ENCODE assay signal across 10 cellular contexts in the genomic region with DNA sequence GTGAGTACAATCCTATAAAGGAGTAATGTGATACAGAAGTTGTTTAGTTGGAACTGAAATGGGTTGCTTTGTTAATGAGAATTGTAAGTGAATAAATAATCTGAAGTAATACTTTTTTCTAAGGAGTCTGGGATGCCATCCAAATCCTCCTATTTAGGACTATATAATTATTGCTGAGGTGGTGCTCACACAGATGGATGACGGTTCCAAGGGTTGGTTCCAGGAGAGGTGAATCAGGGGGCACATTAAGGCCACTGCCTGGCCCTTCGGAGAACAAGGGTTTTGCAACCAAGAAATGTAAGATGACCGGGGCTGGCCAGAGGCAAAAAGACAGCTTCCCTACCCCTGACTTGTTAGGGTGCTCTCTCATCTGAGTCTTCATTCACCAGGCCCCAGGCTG.
DNase-seq lines count a peak whose midpoint lies in the region; ATAC-seq and TF ChIP-seq lines count a peak whose summit lies in the region.
"Had no signal": no experiment of that assay in that cellular context is flagged by ENCODE, and none has a peak within 500 bp of the region (broad histone marks: within the 10 kb centered on the region; RNA-seq: fewer than 3 reads in every experiment).

No MANE protein-coding gene starts in this region.

- no peak overlapping the region for H3K4me3 Mint-ChIP-seq in naive thymus-derived CD4-positive, alpha-beta T cell
- H3K4me3 Mint-ChIP-seq in neural progenitor cell = no peak overlapping the region
- H3K4me3 Mint-ChIP-seq: endodermal cell had no signal

- H3K4me3 ChIP-seq in cardiac fibroblast (replicated peaks in 1 of 2; ENCODE audit: low read depth in 2 of 2, low read length in 2 of 2) (no peak overlapping the region), neural progenitor cell (no peak overlapping the region), tibial nerve (no peak overlapping the region)
- H3K4me3 ChIP-seq in naive thymus-derived CD4-positive, alpha-beta T cell (ENCODE audit: low read length) = no peak overlapping the region

- no peak for TF ChIP-seq EP300 in tibial nerve (IDR thresholded peaks at IDR 0.05)

- H3K36me3 ChIP-seq in naive thymus-derived CD4-positive, alpha-beta T cell (ENCODE audit: control insufficient read depth in 2 of 3, insufficient read depth in 3 of 3, low read length in 3 of 3) = no peaks in the 10 kb centered on the region
- H3K36me3 ChIP-seq in neural progenitor cell (no peaks in the 10 kb centered on the region), tibial nerve (no peaks in the 10 kb centered on the region)

- no peaks in the 10 kb centered on the region for H3K9me3 Mint-ChIP-seq in naive thymus-derived CD4-positive, alpha-beta T cell
- no peaks in the 10 kb centered on the region for H3K9me3 Mint-ChIP-seq in neural progenitor cell
- H3K9me3 Mint-ChIP-seq: endodermal cell had no signal

- POLR2A ChIA-PET in naive thymus-derived CD4-positive, alpha-beta T cell (lab: Charles Lee) = no interaction called here

- TF ChIP-seq CTCF in cardiac fibroblast (IDR thresholded peaks at IDR 0.05; ENCODE audit: low read depth, low read length) (no peak), neural progenitor cell (IDR thresholded peaks at IDR 0.05) (no peak), tibial nerve (IDR thresholded peaks at IDR 0.05) (no peak)

- H3K27me3 Mint-ChIP-seq in naive thymus-derived CD4-positive, alpha-beta T cell = peaks cover 0 to 16% (median 10%) of the 10 kb centered on the region in 5 donors
- no peaks in the 10 kb centered on the region for H3K27me3 Mint-ChIP-seq in neural progenitor cell (ENCODE audit: insufficient read depth, low read depth)

- no peak overlapping the region for H3K27ac ChIP-seq in naive thymus-derived CD4-positive, alpha-beta T cell (ENCODE audit: low read depth, low read length)
- H3K27ac ChIP-seq in neural progenitor cell (no peak overlapping the region), tibial nerve (peak overlapping the region in 1 of 4 donors; percentile 28)

- no peaks in the 10 kb centered on the region for H3F3A ChIP-seq in neural progenitor cell (ENCODE audit: low read depth)

- H3K4me2 ChIP-seq in neural progenitor cell = no peak overlapping the region

- no peaks in the 10 kb centered on the region for H4K20me1 ChIP-seq in neural progenitor cell (ENCODE audit: low read depth)

- WGBS in tibial nerve, 2 donors = 24 to 39% methylated on average over 3 of the region's 3 CpGs

- no peaks in the 10 kb centered on the region for H3K9me3 ChIP-seq in naive thymus-derived CD4-positive, alpha-beta T cell (ENCODE audit: control insufficient read depth in 2 of 3, low read length in 3 of 3)
- H3K9me3 ChIP-seq in neural progenitor cell (ENCODE audit: low read depth) (no peaks in the 10 kb centered on the region), tibial nerve (no peaks in the 10 kb centered on the region)

- no peak overlapping the region for H2AFZ ChIP-seq in neural progenitor cell (replicated peaks)

- CTCF ChIA-PET in naive thymus-derived CD4-positive, alpha-beta T cell (lab: Charles Lee) = no interaction called here

- no peak overlapping the region for H3K27ac Mint-ChIP-seq in naive thymus-derived CD4-positive, alpha-beta T cell
- no peak overlapping the region for H3K27ac Mint-ChIP-seq in neural progenitor cell
- H3K27ac Mint-ChIP-seq: endodermal cell had no signal

- H3K9ac ChIP-seq in neural progenitor cell = no peak overlapping the region

- DNase-seq in DMS79 (lab: John Stamatoyannopoulos, UW) = peak; percentile 76
- peak; percentile 22 to 67 for DNase-seq in NCI-H2081 (lab: John Stamatoyannopoulos, UW)
- DNase-seq in cardiac fibroblast (ENCODE audit: low read depth in 2 of 2) = peak; percentile 58 to 73
- peak; percentile 50 for DNase-seq in pons (ENCODE audit: low spot score)
- DNase-seq in naive thymus-derived CD4-positive, alpha-beta T cell = no peak
- DNase-seq in neural progenitor cell (ENCODE audit: low spot score) = no peak
- no peak for DNase-seq in stimulated activated naive CD4-positive, alpha-beta T cell (lab: John Stamatoyannopoulos, UW)
- no peak for DNase-seq in tibial nerve (ENCODE audit: low spot score in 2 of 2)
- DNase-seq: endodermal cell, PC-3 had no signal

- no peaks in the 10 kb centered on the region for H3K79me2 ChIP-seq in neural progenitor cell (ENCODE audit: low read depth)

- intact Hi-C loops in naive thymus-derived CD4-positive, alpha-beta T cell (cut with micrococcal nuclease) = no loop called here

- H3K27me3 ChIP-seq in naive thymus-derived CD4-positive, alpha-beta T cell (ENCODE audit: control insufficient read depth in 2 of 2, insufficient read depth in 2 of 2, low read length in 2 of 2) = peaks cover 0 to 4% of the 10 kb centered on the region in 2 donors
- H3K27me3 ChIP-seq in neural progenitor cell (no peaks in the 10 kb centered on the region), tibial nerve (no peaks in the 10 kb centered on the region)

- ATAC-seq in naive thymus-derived CD4-positive, alpha-beta T cell = no peak
- ATAC-seq: PC-3 had no signal

- no peak for TF ChIP-seq POLR2A in tibial nerve (IDR thresholded peaks at IDR 0.05)

- no peaks in the 10 kb centered on the region for H3K4me1 Mint-ChIP-seq in naive thymus-derived CD4-positive, alpha-beta T cell
- peaks cover 6% of the 10 kb centered on the region for H3K4me1 Mint-ChIP-seq in neural progenitor cell

- H3K36me3 Mint-ChIP-seq in naive thymus-derived CD4-positive, alpha-beta T cell = no peaks in the 10 kb centered on the region
- H3K36me3 Mint-ChIP-seq in neural progenitor cell = no peaks in the 10 kb centered on the region

- H3K4me1 ChIP-seq in naive thymus-derived CD4-positive, alpha-beta T cell (ENCODE audit: control insufficient read depth in 2 of 2, insufficient read depth in 2 of 2, low read length in 2 of 2) = no peaks in the 10 kb centered on the region
- H3K4me1 ChIP-seq in neural progenitor cell (no peaks in the 10 kb centered on the region), tibial nerve (peaks cover 0 to 15% (median 0%) of the 10 kb centered on the region in 4 donors)

Comparison
In these comparisons a context has a peak if more than half of its experiments do, and no peak if none do; other contexts are left out.
1. DNase-seq: peak in DMS79 (single experiment), NCI-H2081 (2 of 2), cardiac fibroblast (2 of 2) and pons (single experiment); none in naive thymus-derived CD4-positive, alpha-beta T cell (0 of 9), neural progenitor cell (single experiment), stimulated activated naive CD4-positive, alpha-beta T cell (0 of 6) and tibial nerve (0 of 2).